In the genomic region with DNA sequence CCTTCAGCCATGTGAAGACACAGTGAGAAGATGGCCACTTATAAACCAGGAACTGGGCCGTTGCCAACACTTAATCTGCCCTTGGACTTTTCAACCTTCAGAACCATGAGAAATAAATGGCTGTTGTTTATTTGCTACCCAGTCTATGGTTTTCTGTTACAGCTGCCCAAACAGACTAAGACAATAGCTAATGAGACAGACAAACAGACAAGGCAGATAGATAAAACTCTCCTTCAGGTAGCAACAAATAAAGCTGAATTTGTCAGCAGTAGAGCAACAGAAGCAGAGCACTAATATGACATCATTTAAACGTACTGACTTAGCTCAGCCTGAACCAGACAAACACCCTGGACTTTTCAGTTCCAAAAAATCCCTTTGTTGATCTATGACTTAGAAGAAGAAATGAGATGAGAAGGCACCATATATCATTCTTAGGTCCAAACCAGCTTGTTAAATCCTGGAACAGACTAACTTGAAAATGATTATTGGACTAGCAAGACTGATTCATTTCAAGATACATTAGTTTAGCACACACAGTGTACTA, we compare ENCODE assay signal across 14 cellular contexts. TPM values are rescaled to one million over a fixed set of nuclear protein-coding genes. Genes with fewer than 3 reads are reported as not detected.
DNase-seq lines count a peak whose midpoint lies in the region; ATAC-seq, FAIRE-seq and TF ChIP-seq lines count a peak whose summit lies in the region.
"Had no signal": no experiment of that assay in that cellular context is flagged by ENCODE, and none has a peak within 500 bp of the region (broad histone marks: within the 10 kb centered on the region; RNA-seq: fewer than 3 reads in every experiment).

No MANE protein-coding gene starts in this region.

- no peaks in the 10 kb centered on the region for H3K9me3 ChIP-seq in astrocyte (ENCODE audit: insufficient read depth, low read depth, low read length)
- no peaks in the 10 kb centered on the region for H3K9me3 ChIP-seq in testis
- H3K9me3 ChIP-seq in HAP-1, result 0 out of 2 replicates have a peak, but pooled peaks cover 2% of the 10 kb centered on the region
- H3K9me3 ChIP-seq: ovary had no signal

- in situ Hi-C loops in HAP-1 (cut with MboI; ENCODE audit: low sequenced_read_pairs), result no loop called here

- intact Hi-C loops in testis (cut with DNase I; ENCODE audit: low total_unique reads), result no loop called here

- ATAC-seq in activated T-cell treated with anti-CD3 and anti-CD28 coated beads, Interleukin-2, amount 50 U/mL, for 72 hours (replicated peaks in 1 of 2), result peak; percentile 58 to 91
- ATAC-seq in HG03280 (IDR thresholded peaks at IDR 0.05; ENCODE audit: unreplicated experiment), result no peak
- ATAC-seq: upper lobe of right lung had no signal

- H3K27me3 Mint-ChIP-seq in activated T-cell treated with anti-CD3 and anti-CD28 coated beads, Interleukin-2, amount 50 U/mL, for 72 hours (ENCODE audit: low read depth), result no peaks in the 10 kb centered on the region
- no peaks in the 10 kb centered on the region for H3K27me3 Mint-ChIP-seq in astrocyte (ENCODE audit: low read depth, unreplicated experiment)
- H3K27me3 Mint-ChIP-seq: activated B cell treated with CpG ODN at 0.5 μM for 24 hours; activated naive CD8-positive, alpha-beta T cell treated with anti-CD3 and anti-CD28 coated beads, Interleukin-2, amount 10 ng/mL, durations not matched to agents 7 days and 5 days had no signal

- no peak for TF ChIP-seq POLR2A in testis (IDR thresholded peaks at IDR 0.05)

- H3K9me3 Mint-ChIP-seq in activated T-cell treated with anti-CD3 and anti-CD28 coated beads, Interleukin-2, amount 50 U/mL, for 72 hours, result peaks cover 0 to 2% of the 10 kb centered on the region in 2 donors
- H3K9me3 Mint-ChIP-seq in astrocyte (ENCODE audit: unreplicated experiment), result peaks cover under 1% of the 10 kb centered on the region

- H3K9ac ChIP-seq in astrocyte (ENCODE audit: low read length), result no peak overlapping the region

- no peak overlapping the region for H3K4me3 ChIP-seq in astrocyte (ENCODE audit: insufficient read depth, low read depth, low read length)
- H3K4me3 ChIP-seq in testis, result no peak overlapping the region
- H3K4me3 ChIP-seq in HAP-1, result no peak overlapping the region
- H3K4me3 ChIP-seq: ovary, Peyer's patch, upper lobe of right lung had no signal

- no peak overlapping the region for H3K27ac ChIP-seq in astrocyte (ENCODE audit: low read depth, low read length)
- H3K27ac ChIP-seq in testis, result peak overlapping the region in 1 of 2 donors; percentile 11
- H3K27ac ChIP-seq: ovary, upper lobe of right lung had no signal

- H2AFZ ChIP-seq in astrocyte (ENCODE audit: low read depth, low read length), result no peak overlapping the region

- H3K4me2 ChIP-seq in astrocyte (ENCODE audit: low read length), result no peak overlapping the region

- H3K4me3 Mint-ChIP-seq in activated T-cell treated with anti-CD3 and anti-CD28 coated beads, Interleukin-2, amount 50 U/mL, for 72 hours, result peak overlapping the region in 1 of 2 donors; percentile 66
- no peak overlapping the region for H3K4me3 Mint-ChIP-seq in astrocyte (ENCODE audit: unreplicated experiment)
- H3K4me3 Mint-ChIP-seq: activated B cell treated with CpG ODN at 0.5 μM for 24 hours; activated naive CD8-positive, alpha-beta T cell treated with anti-CD3 and anti-CD28 coated beads, Interleukin-2, amount 10 ng/mL, durations not matched to agents 7 days and 5 days had no signal

- no peak for TF ChIP-seq CTCF in astrocyte (IDR thresholded peaks at IDR 0.05; ENCODE audit: insufficient read depth, low read depth, low read length)
- no peak for TF ChIP-seq CTCF in testis (IDR thresholded peaks at IDR 0.05)

- WGBS in testis, 2 donors, result 43 to 50% methylated on average over 2 of the region's 2 CpGs

- H3K4me1 Mint-ChIP-seq in activated T-cell treated with anti-CD3 and anti-CD28 coated beads, Interleukin-2, amount 50 U/mL, for 72 hours (ENCODE audit: low read depth), result peaks cover 34% of the 10 kb centered on the region
- peaks cover 10% of the 10 kb centered on the region for H3K4me1 Mint-ChIP-seq in astrocyte (ENCODE audit: low read depth, unreplicated experiment)

- peaks cover 98% of the 10 kb centered on the region for H3K79me2 ChIP-seq in astrocyte (ENCODE audit: insufficient read depth, low read length)

- no peak for DNase-seq in activated T-cell treated with anti-CD3 and anti-CD28 coated beads, Interleukin-2, amount 50 U/mL, for 72 hours
- DNase-seq in activated T-cell treated with anti-CD3 and anti-CD28 coated beads, Interleukin-2, amount 50 U/mL, for 1 hour, result no peak
- DNase-seq in NCI-H1105 treated with DMSO at 0.1 percent for 48 hours (lab: John Stamatoyannopoulos, UW) (peak; percentile 73), astrocyte (ENCODE audit: low read depth) (peak; percentile 6), testis (peak; percentile 62), HAP-1 (ENCODE audit: low spot score in 2 of 2) (no peak), NCI-H2107 treated with DMSO at 0.1 percent for 48 hours (lab: John Stamatoyannopoulos, UW; ENCODE audit: unreplicated experiment) (no peak)
- DNase-seq: activated B cell treated with CpG ODN at 0.5 μM for 24 hours; activated naive CD8-positive, alpha-beta T cell treated with anti-CD3 and anti-CD28 coated beads, Interleukin-2, amount 10 ng/mL, durations not matched to agents 7 days and 5 days; upper lobe of right lung had no signal

- FAIRE-seq in astrocyte (lab: Jason Lieb, UNC), result no peak
- FAIRE-seq: endothelial cell of umbilical vein had no signal

- peaks cover 68% of the 10 kb centered on the region for H4K20me1 ChIP-seq in astrocyte (ENCODE audit: insufficient read depth, low read length)

- H3K36me3 Mint-ChIP-seq in activated T-cell treated with anti-CD3 and anti-CD28 coated beads, Interleukin-2, amount 50 U/mL, for 72 hours (ENCODE audit: insufficient read depth in 2 of 2), result peaks cover 6 to 32% of the 10 kb centered on the region in 2 donors
- H3K36me3 Mint-ChIP-seq in astrocyte (ENCODE audit: low read depth, unreplicated experiment), result peaks cover 8% of the 10 kb centered on the region

- peak overlapping the region; percentile 92 for H3K27ac Mint-ChIP-seq in activated T-cell treated with anti-CD3 and anti-CD28 coated beads, Interleukin-2, amount 50 U/mL, for 72 hours
- H3K27ac Mint-ChIP-seq in astrocyte (ENCODE audit: unreplicated experiment), result no peak overlapping the region
- H3K27ac Mint-ChIP-seq: activated B cell treated with CpG ODN at 0.5 μM for 24 hours; activated naive CD8-positive, alpha-beta T cell treated with anti-CD3 and anti-CD28 coated beads, Interleukin-2, amount 10 ng/mL, durations not matched to agents 7 days and 5 days had no signal

- H3K36me3 ChIP-seq in astrocyte (ENCODE audit: insufficient read depth, low read length), result peaks cover 2% of the 10 kb centered on the region
- no peaks in the 10 kb centered on the region for H3K36me3 ChIP-seq in testis (ENCODE audit: low read depth, missing control alignments)
- no peaks in the 10 kb centered on the region for H3K36me3 ChIP-seq in HAP-1 (replicated peaks)
- H3K36me3 ChIP-seq: ovary, Peyer's patch, upper lobe of right lung had no signal

- H3K27me3 ChIP-seq in astrocyte (ENCODE audit: insufficient read depth, low read length) (no peaks in the 10 kb centered on the region), testis (no peaks in the 10 kb centered on the region), HAP-1 (ENCODE audit: low read depth) (no peaks in the 10 kb centered on the region)
- H3K27me3 ChIP-seq: ovary, Peyer's patch, upper lobe of right lung had no signal

- H3K4me1 ChIP-seq in astrocyte (ENCODE audit: insufficient read depth, low read length) (no peaks in the 10 kb centered on the region), testis (peaks cover 7% of the 10 kb centered on the region), HAP-1 (no peaks in the 10 kb centered on the region)
- H3K4me1 ChIP-seq: upper lobe of right lung had no signal

RNA-seq across cellular contexts. Expression of gene ZZZ3, which starts 27.0 kb away (rescaled TPM):
- total RNA-seq in activated T-cell treated with anti-CD3 and anti-CD28 coated beads, Interleukin-2, amount 50 U/mL, for 72 hours, result 10 to 100 TPM; 36.6 to 49.5 TPM
- total RNA-seq in astrocyte (40.0 and 48.4 TPM in 2 replicates), testis (10 to 100 TPM; 52.2 to 53.8 TPM)
- polyA plus RNA-seq in testis (ENCODE audit: insufficient read depth, low read depth, low replicate concordance), result 13.3 TPM

Comparison
In these comparisons a context has a peak if more than half of its experiments do, and no peak if none do; other contexts are left out.
1. DNase-seq: peak in NCI-H1105 treated with DMSO at 0.1 percent for 48 hours (single experiment), astrocyte (single experiment) and testis (single experiment); none in activated T-cell treated with anti-CD3 and anti-CD28 coated beads, Interleukin-2, amount 50 U/mL, for 72 hours (0 of 2), activated T-cell treated with anti-CD3 and anti-CD28 coated beads, Interleukin-2, amount 50 U/mL, for 1 hour (single experiment), HAP-1 (0 of 2) and NCI-H2107 treated with DMSO at 0.1 percent for 48 hours (single experiment).